Comparison of ENCODE assay signal across 1 cellular context in genomic region chr19:38617283-38617763, GRCh38.
TF ChIP-seq lines count a peak whose summit lies in the region.

No MANE protein-coding gene starts in this region.

TF ChIP-seq in K562, 482 proteins besides CTCF, POLR2A, EP300 and RAD21:
- TF ChIP-seq MED1 (CRISPR knock-in tag; IDR thresholded peaks at IDR 0.05; ENCODE audit: borderline replicate concordance) (no peak), MXD1 (CRISPR knock-in tag; IDR thresholded peaks at IDR 0.05; ENCODE audit: borderline replicate concordance, poor library complexity, severe bottlenecking) (no peak), CBFA2T2 (conservative IDR thresholded peaks at IDR 0.05) (no peak), ATF6 (CRISPR knock-in tag; IDR thresholded peaks at IDR 0.05) (no peak), RBFOX2 (IDR thresholded peaks at IDR 0.05; ENCODE audit: low read depth, low read length) (no peak), RB1 (IDR thresholded peaks at IDR 0.05; ENCODE audit: low read depth) (no peak)
